8 cellular contexts compared by ENCODE assay signal in the genomic region with DNA sequence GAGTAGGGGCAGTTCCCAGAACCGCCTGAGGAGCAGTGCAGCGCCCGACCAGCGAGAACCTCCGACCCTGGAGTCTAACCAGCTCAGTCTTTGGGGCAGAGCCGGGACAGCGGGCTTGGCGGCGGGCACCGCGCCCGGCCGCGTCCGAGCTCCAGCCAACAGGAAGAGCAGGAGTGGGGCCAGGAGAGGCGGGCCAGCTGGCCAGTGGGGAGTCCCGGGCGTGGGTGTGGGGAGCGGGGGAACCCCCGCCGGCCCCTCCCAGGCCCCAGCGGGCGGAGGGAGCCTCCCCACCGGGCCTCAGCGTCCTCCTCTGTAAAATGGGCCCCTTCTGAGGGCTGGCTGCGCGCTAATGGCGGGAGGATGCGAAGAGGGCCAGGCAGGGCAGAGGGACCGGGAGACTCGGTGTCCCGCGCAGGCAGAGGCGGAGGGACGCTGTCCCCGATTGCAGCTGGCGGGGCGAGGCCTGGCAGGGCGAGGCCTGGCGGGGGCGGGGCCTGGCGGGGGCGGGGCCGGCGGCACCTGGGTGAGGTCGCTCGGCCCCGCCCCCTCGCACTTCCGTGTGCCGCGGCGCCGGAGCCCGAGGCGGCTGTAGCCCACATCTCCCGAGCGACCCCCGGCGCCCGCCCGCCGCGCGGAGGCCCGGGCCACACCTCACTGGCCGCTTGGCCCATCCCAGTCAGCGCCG. TPM values are rescaled to one million over a fixed set of nuclear protein-coding genes. Genes with fewer than 3 reads are reported as not detected.
DNase-seq lines count a peak whose midpoint lies in the region; ATAC-seq and TF ChIP-seq lines count a peak whose summit lies in the region.

TSS of gene PRKCD (plus strand) at position 550 of the 685 bp plus-strand sequence. CDS start 17,214 bp downstream, outside the sequence.

- no peaks in the 10 kb centered on the region for H3K36me3 Mint-ChIP-seq in activated T-cell treated with anti-CD3 and anti-CD28 coated beads, Interleukin-2, amount 50 U/mL, for 24 hours (ENCODE audit: low read depth)

- H3K9ac ChIP-seq in OCI-LY1 (ENCODE audit: low read length) = peak within 1 kb of the TSS; percentile 85

- TF ChIP-seq CTCF in OCI-LY1 (IDR thresholded peaks at IDR 0.05; ENCODE audit: low read length) (peak; percentile 30; the same call in 1 of the 2 replicates), esophagus muscularis mucosa (IDR thresholded peaks at IDR 0.05) (peak in 2 of 3 experiments; percentile 54 to 82)

- H3K4me3 ChIP-seq in OCI-LY1 (ENCODE audit: low read depth, low read length, poor library complexity, severe bottlenecking) (peak within 1 kb of the TSS; percentile 95), esophagus muscularis mucosa (peak within 1 kb of the TSS; percentile 79 to 92 (median 88))

- ATAC-seq in GM19043 (IDR thresholded peaks at IDR 0.05; ENCODE audit: low read depth, unreplicated experiment) (peak; percentile 39), HG03378 (IDR thresholded peaks at IDR 0.05; ENCODE audit: unreplicated experiment) (peak; percentile 35)

- no peaks in the 10 kb centered on the region for H3F3A ChIP-seq in OCI-LY1 (ENCODE audit: insufficient read depth, low read length)

- no peaks in the 10 kb centered on the region for H3K36me3 ChIP-seq in OCI-LY1 (ENCODE audit: insufficient read depth, low read length)
- peaks cover 0 to under 1% (median 0%) of the 10 kb centered on the region in 4 donors for H3K36me3 ChIP-seq in esophagus muscularis mucosa

- H3K9me3 Mint-ChIP-seq in activated T-cell treated with anti-CD3 and anti-CD28 coated beads, Interleukin-2, amount 50 U/mL, for 24 hours = no peaks in the 10 kb centered on the region

- WGBS in esophagus muscularis mucosa = 0% methylated on average over 17 of the region's 69 CpGs

- no peaks in the 10 kb centered on the region for H3K9me2 ChIP-seq in OCI-LY1 (ENCODE audit: low read depth, low read length)

- DNase-seq in C1 segment of cervical spinal cord (lab: John Stamatoyannopoulos, UW) = peak in 11 of 14 donors; percentile 45 to 83 (median 66)
- peak; percentile 82 for DNase-seq in activated T-cell treated with anti-CD3 and anti-CD28 coated beads, Interleukin-2, amount 50 U/mL, for 24 hours
- peak; percentile 95 for DNase-seq in esophagus muscularis mucosa (ENCODE audit: extremely low spot score)
- DNase-seq in myocyte (ENCODE audit: low read depth) = peak; percentile 90
- DNase-seq in stimulated activated CD8-positive, alpha-beta memory T cell treated with anti-CD3 and anti-CD28 coated beads, Interleukin-7, amount 100 ng/mL, for 4 hours (ENCODE audit: low read depth in 2 of 2) = peak; percentile 54 to 79

- no peak within 1 kb of the TSS for H3K27ac ChIP-seq in OCI-LY1 (ENCODE audit: low read depth, low read length, poor library complexity, severe bottlenecking)
- peak within 1 kb of the TSS; percentile 81 to 86 (median 84) for H3K27ac ChIP-seq in esophagus muscularis mucosa (replicated peaks in 1 of 4)

- no peak for TF ChIP-seq POLR2A in esophagus muscularis mucosa (IDR thresholded peaks at IDR 0.05; ENCODE audit: low read depth)

- H3K4me1 ChIP-seq in OCI-LY1 (ENCODE audit: insufficient read depth, low read length, severe bottlenecking) = peaks cover 21% of the 10 kb centered on the region
- H3K4me1 ChIP-seq in esophagus muscularis mucosa = peaks cover 25 to 74% (median 55%) of the 10 kb centered on the region in 4 donors

- intact Hi-C loops in esophagus muscularis mucosa (cut with DNase I) = no loop called here

- no peak within 1 kb of the TSS for H2AFZ ChIP-seq in OCI-LY1 (ENCODE audit: low read length)

- H3K79me2 ChIP-seq in OCI-LY1 (ENCODE audit: insufficient read depth, low read length) = no peaks in the 10 kb centered on the region

- peaks cover 23% of the 10 kb centered on the region for H3K4me1 Mint-ChIP-seq in activated T-cell treated with anti-CD3 and anti-CD28 coated beads, Interleukin-2, amount 50 U/mL, for 24 hours (ENCODE audit: low read depth)

- TF ChIP-seq EP300 in esophagus muscularis mucosa (IDR thresholded peaks at IDR 0.05) = no peak

- H3K9me3 ChIP-seq in OCI-LY1 (ENCODE audit: low read length) = no peaks in the 10 kb centered on the region
- no peaks in the 10 kb centered on the region for H3K9me3 ChIP-seq in esophagus muscularis mucosa

- H3K27me3 Mint-ChIP-seq in activated T-cell treated with anti-CD3 and anti-CD28 coated beads, Interleukin-2, amount 50 U/mL, for 24 hours = peaks cover 32% of the 10 kb centered on the region

- H3K27me3 ChIP-seq in OCI-LY1 (ENCODE audit: insufficient read depth, low read length) (no peaks in the 10 kb centered on the region), esophagus muscularis mucosa (peaks cover 0 to 8% (median under 1%) of the 10 kb centered on the region in 4 donors)

- peak within 1 kb of the TSS; percentile 91 for H3K4me2 ChIP-seq in OCI-LY1 (ENCODE audit: low read length)

- H3K4me3 Mint-ChIP-seq in activated T-cell treated with anti-CD3 and anti-CD28 coated beads, Interleukin-2, amount 50 U/mL, for 24 hours = peak within 1 kb of the TSS; percentile 87

- no peaks in the 10 kb centered on the region for H4K20me1 ChIP-seq in OCI-LY1 (ENCODE audit: insufficient read depth, low read length)

- H3K27ac Mint-ChIP-seq in activated T-cell treated with anti-CD3 and anti-CD28 coated beads, Interleukin-2, amount 50 U/mL, for 24 hours = peak within 1 kb of the TSS; percentile 87

RNA-seq across cellular contexts. Expression of gene PRKCD, which starts in this region (rescaled TPM):
- 10 to 100 TPM in 3 of 4 donors, 1 to 10 TPM in 1; 7.0 to 16.7 (median 12.4) TPM for total RNA-seq in esophagus muscularis mucosa
- total RNA-seq in myocyte = 1.3 and 1.4 TPM in 2 replicates
- 17.4 TPM for polyA plus RNA-seq in myocyte (2012)
